Comparison of ENCODE assay signal across 15 cellular contexts in genomic region chr18:30139631-30140287, GRCh38.
A peak's percentile ranks its signal among the peaks of the same experiment; 100 is the strongest.
DNase-seq lines count a peak whose midpoint lies in the region; ATAC-seq and TF ChIP-seq lines count a peak whose summit lies in the region.
"Had no signal": no experiment of that assay in that cellular context is flagged by ENCODE, and none has a peak within 500 bp of the region (broad histone marks: within the 10 kb centered on the region; RNA-seq: fewer than 3 reads in every experiment).

No MANE protein-coding gene starts in this region.

- DNase-seq in DMS53 (lab: John Stamatoyannopoulos, UW) = peak; percentile 58
- DNase-seq in foreskin keratinocyte = peak in 1 of 2 donors; percentile 2
- DNase-seq in trophoblast cell = peak; percentile 30 to 41
- no peak for DNase-seq in vagina (ENCODE audit: extremely low spot score in 2 of 2)
- DNase-seq in MV-4-11 (lab: John Stamatoyannopoulos, UW) = no peak
- DNase-seq in activated effector memory CD4-positive, alpha-beta T cell treated with Interleukin-2 at 50 U/mL for 16 hours = no peak
- DNase-seq: 8988T; Calu3; CD4-positive, alpha-beta memory T cell; GM23248; H7 had no signal

- no peak for TF ChIP-seq CTCF in HEK293 (tag by site-specific recombination; IDR thresholded peaks at IDR 0.05)
- TF ChIP-seq CTCF in foreskin keratinocyte (conservative IDR thresholded peaks at IDR 0.05) = no peak
- no peak for TF ChIP-seq CTCF in vagina (IDR thresholded peaks at IDR 0.05)

- no peak overlapping the region for H3K23ac ChIP-seq in trophoblast cell (ENCODE audit: low read length)

- H2BK5ac ChIP-seq in trophoblast cell (ENCODE audit: low read depth, low read length, poor library complexity) = no peak overlapping the region

- POLR2A ChIA-PET in HEK293 (lab: Yijun Ruan, JAX) = no interaction called here

- H2BK120ac ChIP-seq in trophoblast cell (ENCODE audit: insufficient read depth, low read length, poor library complexity) = no peak overlapping the region

- H4K12ac ChIP-seq in trophoblast cell (ENCODE audit: low read depth, low read length) = no peak overlapping the region

- no peak overlapping the region for H3K4me2 ChIP-seq in trophoblast cell (ENCODE audit: low read length)
- H3K4me2 ChIP-seq: BLaER1 had no signal

- no peaks in the 10 kb centered on the region for H3K27me3 ChIP-seq in foreskin keratinocyte
- H3K27me3 ChIP-seq in trophoblast cell (ENCODE audit: insufficient read depth, low read length) = no peaks in the 10 kb centered on the region
- no peaks in the 10 kb centered on the region for H3K27me3 ChIP-seq in vagina
- H3K27me3 ChIP-seq: BLaER1 had no signal

- CTCF ChIA-PET in HEK293 (lab: Yijun Ruan, JAX) = no interaction called here

- H3K4me3 ChIP-seq in HEK293 (ENCODE audit: low read depth, low read length) (no peak overlapping the region), trophoblast cell (ENCODE audit: low read depth, low read length) (no peak overlapping the region), vagina (no peak overlapping the region)
- H3K4me3 ChIP-seq: BLaER1, GM23248 had no signal

- no peak overlapping the region for H2BK12ac ChIP-seq in trophoblast cell (ENCODE audit: low read length)

- ATAC-seq in foreskin keratinocyte = peak; percentile 19
- ATAC-seq: HCT116, HepG2 had no signal

- H2AK5ac ChIP-seq in trophoblast cell (ENCODE audit: low read length) = no peak overlapping the region

- intact Hi-C loops in vagina (cut with DNase I) = no loop called here

- no peak overlapping the region for H4K91ac ChIP-seq in trophoblast cell (ENCODE audit: low read depth, low read length)

- no peak overlapping the region for H3K14ac ChIP-seq in trophoblast cell (ENCODE audit: low read length)

- H3K79me1 ChIP-seq in trophoblast cell (ENCODE audit: low read length) = no peaks in the 10 kb centered on the region

- no peak overlapping the region for H3K18ac ChIP-seq in trophoblast cell (ENCODE audit: low read length)

- no peak overlapping the region for H3K9ac ChIP-seq in trophoblast cell (ENCODE audit: low read length)
- H3K9ac ChIP-seq: BLaER1, GM23248 had no signal

- no CpG with 5 or more reads among the region's 5 CpGs for WGBS in trophoblast cell (ENCODE audit: extremely low coverage, insufficient coverage, insufficient read length)

- no peaks in the 10 kb centered on the region for H3K9me3 ChIP-seq in HEK293 (ENCODE audit: control insufficient read depth, insufficient read depth, low read depth, low read length)
- H3K9me3 ChIP-seq in trophoblast cell (ENCODE audit: insufficient read depth, low read depth, low read length) = peaks cover 1% of the 10 kb centered on the region
- H3K9me3 ChIP-seq in vagina = no peaks in the 10 kb centered on the region

- H3K79me2 ChIP-seq in trophoblast cell (ENCODE audit: control insufficient read depth, insufficient read depth, low read length, poor library complexity) = no peaks in the 10 kb centered on the region

- H3K27ac ChIP-seq in HEK293 (ENCODE audit: extremely low read depth, low read depth, low read length) (no peak overlapping the region), foreskin keratinocyte (no peak overlapping the region), trophoblast cell (ENCODE audit: low read depth, low read length) (no peak overlapping the region), vagina (no peak overlapping the region)
- H3K27ac ChIP-seq: BLaER1, GM23248 had no signal

- no peak overlapping the region for H2AFZ ChIP-seq in trophoblast cell (ENCODE audit: insufficient read depth, low read length, poor library complexity)
- H2AFZ ChIP-seq: GM23248 had no signal

- no peak overlapping the region for H3K4ac ChIP-seq in trophoblast cell (ENCODE audit: low read depth, low read length)

- H3K36me3 ChIP-seq in HEK293 (ENCODE audit: control insufficient read depth in 2 of 2, insufficient read depth in 1 of 2, low read length in 2 of 2) = no peaks in the 10 kb centered on the region
- H3K36me3 ChIP-seq in trophoblast cell (ENCODE audit: control insufficient read depth in 1 of 2, insufficient read depth in 2 of 2, low read length in 2 of 2) = peaks cover 0 to 1% of the 10 kb centered on the region in 2 experiments
- H3K36me3 ChIP-seq in vagina = no peaks in the 10 kb centered on the region
- H3K36me3 ChIP-seq: BLaER1 had no signal

- no peak overlapping the region for H4K8ac ChIP-seq in trophoblast cell (ENCODE audit: low read depth, low read length)

- H3K4me1 ChIP-seq in HEK293 (ENCODE audit: control insufficient read depth, insufficient read depth, low read length) (no peaks in the 10 kb centered on the region), foreskin keratinocyte (no peaks in the 10 kb centered on the region), trophoblast cell (ENCODE audit: control insufficient read depth in 1 of 2, insufficient read depth in 2 of 2, low read length in 2 of 2) (no peaks in the 10 kb centered on the region), vagina (no peaks in the 10 kb centered on the region)

- TF ChIP-seq POLR2A in vagina (IDR thresholded peaks at IDR 0.05) = no peak

TF ChIP-seq in HEK293, 187 proteins besides CTCF, POLR2A, EP300 and RAD21:
- TF ChIP-seq TRIM28 (IDR thresholded peaks at IDR 0.05; ENCODE audit: borderline replicate concordance, low read length) = peak; percentile 51; the same call in 1 of the 2 replicates
- TF ChIP-seq ZNF561 (tag by site-specific recombination; IDR thresholded peaks at IDR 0.05; ENCODE audit: borderline replicate concordance) = no peak
- peak; percentile 88 for TF ChIP-seq SETDB1 (IDR thresholded peaks at IDR 0.05; ENCODE audit: insufficient read length, low read length)

Comparison
In these comparisons a context has a peak if more than half of its experiments do, and no peak if none do; other contexts are left out.
1. DNase-seq: peak in DMS53 (single experiment) and trophoblast cell (2 of 2); none in vagina (0 of 2), MV-4-11 (single experiment) and activated effector memory CD4-positive, alpha-beta T cell treated with Interleukin-2 at 50 U/mL for 16 hours (single experiment).